In genomic region chr2:149169653-149170052, GRCh38 we compare ENCODE assay signal across 10 cellular contexts.
A peak's percentile ranks its signal among the peaks of the same experiment; 100 is the strongest.
DNase-seq lines count a peak whose midpoint lies in the region; ATAC-seq and TF ChIP-seq lines count a peak whose summit lies in the region.
"Had no signal": no experiment of that assay in that cellular context is flagged by ENCODE, and none has a peak within 500 bp of the region (broad histone marks: within the 10 kb centered on the region; RNA-seq: fewer than 3 reads in every experiment).

No MANE protein-coding gene starts in this region.

- H3K36me3 ChIP-seq in smooth muscle cell (ENCODE audit: low read depth) = no peaks in the 10 kb centered on the region
- no peaks in the 10 kb centered on the region for H3K36me3 ChIP-seq in osteoblast (ENCODE audit: insufficient read depth, low read length)

- no peak for ATAC-seq in GM21786 (IDR thresholded peaks at IDR 0.05; ENCODE audit: unreplicated experiment)

- H3K27me3 ChIP-seq in smooth muscle cell (ENCODE audit: low read depth) (no peaks in the 10 kb centered on the region), osteoblast (ENCODE audit: insufficient read depth, low read length) (no peaks in the 10 kb centered on the region)

- 40% methylated on average over 4 of the region's 4 CpGs for WGBS in smooth muscle cell (ENCODE audit: low lambda C conversion rate)

- H3K4me3 ChIP-seq in foreskin fibroblast (ENCODE audit: low read depth in 1 of 2, low read length in 2 of 2) (no peak overlapping the region), smooth muscle cell (no peak overlapping the region), osteoblast (ENCODE audit: insufficient read depth, low read length) (no peak overlapping the region)

- H3F3A ChIP-seq in smooth muscle cell (ENCODE audit: low read depth) = no peaks in the 10 kb centered on the region

- H3K9me3 ChIP-seq in smooth muscle cell (replicated peaks; ENCODE audit: low read depth) (no peaks in the 10 kb centered on the region), osteoblast (ENCODE audit: low read depth, low read length) (no peaks in the 10 kb centered on the region)

- H3K4me1 ChIP-seq in smooth muscle cell (ENCODE audit: low read depth) (peaks cover 11% of the 10 kb centered on the region), osteoblast (ENCODE audit: insufficient read depth, low read length) (no peaks in the 10 kb centered on the region)

- no peak for TF ChIP-seq CTCF in foreskin fibroblast (IDR thresholded peaks at IDR 0.05; ENCODE audit: low read depth, low read length)
- TF ChIP-seq CTCF in smooth muscle cell (IDR thresholded peaks at IDR 0.05; ENCODE audit: borderline replicate concordance, insufficient read depth, poor library complexity, severe bottlenecking) = no peak
- TF ChIP-seq CTCF in osteoblast (IDR thresholded peaks at IDR 0.05; ENCODE audit: extremely low read depth, low read depth, low read length) = no peak

- H3K27ac ChIP-seq in smooth muscle cell (ENCODE audit: low read depth) = peak overlapping the region; percentile 82
- no peak overlapping the region for H3K27ac ChIP-seq in osteoblast (ENCODE audit: low read depth, low read length)

- H2AFZ ChIP-seq in smooth muscle cell (ENCODE audit: low read depth) = no peak overlapping the region
- H2AFZ ChIP-seq in osteoblast (ENCODE audit: low read length) = no peak overlapping the region

- no peaks in the 10 kb centered on the region for H3K79me2 ChIP-seq in smooth muscle cell (ENCODE audit: low read depth)
- H3K79me2 ChIP-seq in osteoblast (ENCODE audit: insufficient read depth, low read length) = no peaks in the 10 kb centered on the region

- no peaks in the 10 kb centered on the region for H4K20me1 ChIP-seq in smooth muscle cell (ENCODE audit: low read depth)
- H4K20me1 ChIP-seq in osteoblast (ENCODE audit: insufficient read depth, low read length) = no peaks in the 10 kb centered on the region

- peak overlapping the region; percentile 36 for H3K9ac ChIP-seq in smooth muscle cell (ENCODE audit: low read depth)

- H3K4me2 ChIP-seq in smooth muscle cell (peak overlapping the region; percentile 38), osteoblast (ENCODE audit: insufficient read depth, low read length) (no peak overlapping the region)

- DNase-seq in activated CD4-positive, alpha-beta T cell treated with anti-CD3 and anti-CD28 coated beads for 48 hours = peak; percentile 13
- DNase-seq in activated CD4-positive, alpha-beta T cell treated with anti-CD3 and anti-CD28 coated beads for 4 hours = no peak
- DNase-seq in NCI-H748 (lab: John Stamatoyannopoulos, UW; ENCODE audit: unreplicated experiment) (peak; percentile 23), foreskin fibroblast (peak; percentile 3 to 22), smooth muscle cell (lab: John Stamatoyannopoulos, UW; ENCODE audit: unreplicated experiment) (no peak), osteoblast (ENCODE audit: insufficient read length, low spot score, missing footprints) (no peak), MV-4-11 (lab: John Stamatoyannopoulos, UW) (no peak)
- DNase-seq: activated CD4-positive, alpha-beta T cell treated with anti-CD3 and anti-CD28 coated beads, Interleukin-2, amount 50 U/mL, for 1 hour; Kasumi-1 had no signal

Comparison
In these comparisons a context has a peak if more than half of its experiments do, and no peak if none do; other contexts are left out.
1. DNase-seq: peak in activated CD4-positive, alpha-beta T cell treated with anti-CD3 and anti-CD28 coated beads for 48 hours (single experiment), NCI-H748 (single experiment) and foreskin fibroblast (2 of 2); none in activated CD4-positive, alpha-beta T cell treated with anti-CD3 and anti-CD28 coated beads for 4 hours (0 of 2), smooth muscle cell (single experiment), osteoblast (single experiment) and MV-4-11 (single experiment).